In genomic region chr15:68650901-68651709, GRCh38 we compare ENCODE assay signal across 1 cellular context.
TF ChIP-seq lines count a peak whose summit lies in the region.

No MANE protein-coding gene starts in this region.

TF ChIP-seq in HepG2, 621 proteins besides CTCF, POLR2A, EP300 and RAD21 (continued from another document):
- TF ChIP-seq, protein P1, sequence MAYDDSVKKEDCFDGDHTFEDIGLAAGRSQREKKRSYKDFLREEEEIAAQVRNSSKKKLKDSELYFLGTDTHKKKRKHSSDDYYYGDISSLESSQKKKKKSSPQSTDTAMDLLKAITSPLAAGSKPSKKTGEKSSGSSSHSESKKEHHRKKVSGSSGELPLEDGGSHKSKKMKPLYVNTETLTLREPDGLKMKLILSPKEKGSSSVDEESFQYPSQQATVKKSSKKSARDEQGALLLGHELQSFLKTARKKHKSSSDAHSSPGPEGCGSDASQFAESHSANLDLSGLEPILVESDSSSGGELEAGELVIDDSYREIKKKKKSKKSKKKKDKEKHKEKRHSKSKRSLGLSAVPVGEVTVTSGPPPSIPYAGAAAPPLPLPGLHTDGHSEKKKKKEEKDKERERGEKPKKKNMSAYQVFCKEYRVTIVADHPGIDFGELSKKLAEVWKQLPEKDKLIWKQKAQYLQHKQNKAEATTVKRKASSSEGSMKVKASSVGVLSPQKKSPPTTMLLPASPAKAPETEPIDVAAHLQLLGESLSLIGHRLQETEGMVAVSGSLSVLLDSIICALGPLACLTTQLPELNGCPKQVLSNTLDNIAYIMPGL (CRISPR knock-in tag; IDR thresholded peaks at IDR 0.05; ENCODE audit: borderline replicate concordance in 1 of 2, low read depth in 1 of 2), result peak; percentile 47 to 52; a peak in 1 of 4 replicates
- TF ChIP-seq TEAD3 (CRISPR knock-in tag; optimal IDR thresholded peaks at IDR 0.05; ENCODE audit: borderline replicate concordance) (peak; percentile 28), NFYB (CRISPR knock-in tag; IDR thresholded peaks at IDR 0.05) (no peak), ZSCAN25 (CRISPR knock-in tag; IDR thresholded peaks at IDR 0.05) (0 out of 2 replicates have a peak, but pooled peaks have one; percentile 66), TERF1 (CRISPR knock-in tag; IDR thresholded peaks at IDR 0.05) (no peak), ARID2 (CRISPR knock-in tag; IDR thresholded peaks at IDR 0.05; ENCODE audit: borderline replicate concordance) (no peak), STAG1 (CRISPR knock-in tag; IDR thresholded peaks at IDR 0.05) (peak; percentile 84), ZNF619 (CRISPR knock-in tag; IDR thresholded peaks at IDR 0.05) (0 out of 2 replicates have a peak, but pooled peaks have one; percentile 49), GABPB1 (CRISPR knock-in tag; IDR thresholded peaks at IDR 0.05) (peak; percentile 30; the same call in 1 of the 2 replicates), PLRG1 (conservative IDR thresholded peaks at IDR 0.05) (no peak), BHLHE40 (IDR thresholded peaks at IDR 0.05; ENCODE audit: low read length) (0 out of 2 replicates have a peak, but pooled peaks have one; percentile 22), TOPORS (CRISPR knock-in tag; IDR thresholded peaks at IDR 0.05) (no peak), ZNF263 (CRISPR knock-in tag; IDR thresholded peaks at IDR 0.05) (0 out of 2 replicates have a peak, but pooled peaks have one; percentile 42), MED1 (CRISPR knock-in tag; IDR thresholded peaks at IDR 0.05) (no peak), ESRRA (CRISPR knock-in tag; IDR thresholded peaks at IDR 0.05; ENCODE audit: low read depth) (no peak), ZFP36 (IDR thresholded peaks at IDR 0.05; ENCODE audit: borderline replicate concordance, low read depth, low read length, partially characterized antibody) (no peak), MEIS1 (CRISPR knock-in tag; IDR thresholded peaks at IDR 0.05; ENCODE audit: borderline replicate concordance) (peak; percentile 44; the same call in 1 of the 2 replicates), NAIF1 (CRISPR knock-in tag; IDR thresholded peaks at IDR 0.05; ENCODE audit: borderline replicate concordance) (no peak), MIER2 (CRISPR knock-in tag; IDR thresholded peaks at IDR 0.05) (no peak), ZNF629 (CRISPR knock-in tag; conservative IDR thresholded peaks at IDR 0.05) (no peak), ZNF768 (CRISPR knock-in tag; IDR thresholded peaks at IDR 0.05) (peak; percentile 20; the same call in 1 of the 2 replicates)
